In genomic region chr7:141076377-141076776, GRCh38 we compare ENCODE assay signal across 9 cellular contexts. TPM values are rescaled to one million over a fixed set of nuclear protein-coding genes. Genes with fewer than 3 reads are reported as not detected.
A peak's percentile ranks its signal among the peaks of the same experiment; 100 is the strongest.
DNase-seq lines count a peak whose midpoint lies in the region; ATAC-seq and TF ChIP-seq lines count a peak whose summit lies in the region.
"Had no signal": no experiment of that assay in that cellular context is flagged by ENCODE, and none has a peak within 500 bp of the region (broad histone marks: within the 10 kb centered on the region; RNA-seq: fewer than 3 reads in every experiment).

No MANE protein-coding gene starts in this region.

- DNase-seq in COR-L47 (lab: John Stamatoyannopoulos, UW) (peak; percentile 63), NCI-H146 (lab: John Stamatoyannopoulos, UW) (peak; percentile 84), NCI-H774 (lab: John Stamatoyannopoulos, UW) (peak; percentile 48), inferior parietal cortex (ENCODE audit: extremely low spot score) (peak; percentile 60), Right ventricle myocardium superior (no peak), HT-29 (ENCODE audit: low spot score) (no peak), glutamatergic neuron (no peak)
- no peak for DNase-seq in activated CD4-positive, alpha-beta T cell treated with anti-CD3 and anti-CD28 coated beads, Interleukin-2, amount 10 ng/mL, durations not matched to agents 24 days and 14 days
- DNase-seq: kidney had no signal

- no peak for TF ChIP-seq CTCF in glutamatergic neuron (IDR thresholded peaks at IDR 0.05; ENCODE audit: partially characterized antibody, unreplicated experiment)

- H3K27me3 Mint-ChIP-seq in activated CD4-positive, alpha-beta T cell treated with anti-CD3 and anti-CD28 coated beads, Interleukin-2, amount 10 ng/mL, durations not matched to agents 24 days and 14 days, result peaks cover 18% of the 10 kb centered on the region
- H3K27me3 Mint-ChIP-seq in glutamatergic neuron (ENCODE audit: unreplicated experiment), result peaks cover 8% of the 10 kb centered on the region

- peaks cover 13% of the 10 kb centered on the region for H3K4me1 Mint-ChIP-seq in activated CD4-positive, alpha-beta T cell treated with anti-CD3 and anti-CD28 coated beads, Interleukin-2, amount 10 ng/mL, durations not matched to agents 24 days and 14 days
- peaks cover 5% of the 10 kb centered on the region for H3K4me1 Mint-ChIP-seq in glutamatergic neuron (ENCODE audit: low read depth, unreplicated experiment)

- H3K36me3 Mint-ChIP-seq in activated CD4-positive, alpha-beta T cell treated with anti-CD3 and anti-CD28 coated beads, Interleukin-2, amount 10 ng/mL, durations not matched to agents 24 days and 14 days (ENCODE audit: low read depth), result no peaks in the 10 kb centered on the region
- no peaks in the 10 kb centered on the region for H3K36me3 Mint-ChIP-seq in glutamatergic neuron (ENCODE audit: unreplicated experiment)

- H3K9me3 Mint-ChIP-seq in activated CD4-positive, alpha-beta T cell treated with anti-CD3 and anti-CD28 coated beads, Interleukin-2, amount 10 ng/mL, durations not matched to agents 24 days and 14 days, result no peaks in the 10 kb centered on the region
- peaks cover 12% of the 10 kb centered on the region for H3K9me3 Mint-ChIP-seq in glutamatergic neuron (ENCODE audit: unreplicated experiment)

- intact Hi-C loops in activated CD4-positive, alpha-beta T cell treated with anti-CD3 and anti-CD28 coated beads, Interleukin-2, amount 10 ng/mL, durations not matched to agents 24 days and 14 days (cut with micrococcal nuclease), result loop anchor here (10.0 kb wide), 1 partner anchor 658 kb away; the partner anchor contains the start of gene SSBP1
- intact Hi-C loops in Right ventricle myocardium superior (cut with DNase I), result no loop called here

- H3K4me3 Mint-ChIP-seq in activated CD4-positive, alpha-beta T cell treated with anti-CD3 and anti-CD28 coated beads, Interleukin-2, amount 10 ng/mL, durations not matched to agents 24 days and 14 days, result no peak overlapping the region
- no peak overlapping the region for H3K4me3 Mint-ChIP-seq in glutamatergic neuron (ENCODE audit: unreplicated experiment)

- ATAC-seq in Right ventricle myocardium superior (ENCODE audit: poor library complexity), result no peak

- H3K27ac Mint-ChIP-seq in activated CD4-positive, alpha-beta T cell treated with anti-CD3 and anti-CD28 coated beads, Interleukin-2, amount 10 ng/mL, durations not matched to agents 24 days and 14 days, result no peak overlapping the region
- H3K27ac Mint-ChIP-seq in glutamatergic neuron (ENCODE audit: unreplicated experiment), result no peak overlapping the region

RNA-seq across cellular contexts. Expression of gene TMEM178B, which starts 2.5 kb away (rescaled TPM):
- total RNA-seq in activated CD4-positive, alpha-beta T cell treated with anti-CD3 and anti-CD28 coated beads, Interleukin-2, amount 10 ng/mL, durations not matched to agents 24 days and 14 days, result 0.52 and 0.68 TPM in 2 replicates
- total RNA-seq in Right ventricle myocardium superior (35.4 TPM), glutamatergic neuron (ENCODE audit: unreplicated experiment) (49.8 TPM)
- total RNA-seq in HT-29 (2014; rRNA removed; shearing (Covaris generic)), result 2.1 and 2.3 TPM in 2 replicates

Comparison
In these comparisons a context has a peak if more than half of its experiments do, and no peak if none do; other contexts are left out.
1. DNase-seq: peak in COR-L47 (single experiment), NCI-H146 (single experiment), NCI-H774 (single experiment) and inferior parietal cortex (single experiment); none in activated CD4-positive, alpha-beta T cell treated with anti-CD3 and anti-CD28 coated beads, Interleukin-2, amount 10 ng/mL, durations not matched to agents 24 days and 14 days (single experiment), Right ventricle myocardium superior (single experiment), HT-29 (single experiment) and glutamatergic neuron (single experiment).
2. RNA of gene TMEM178B, which starts 2.5 kb away (total RNA-seq): 49.8 TPM in glutamatergic neuron (single experiment) and 35.4 TPM in Right ventricle myocardium superior (single experiment); 2.1 to 2.3 TPM in HT-29 and 0.52 to 0.68 TPM in activated CD4-positive, alpha-beta T cell treated with anti-CD3 and anti-CD28 coated beads, Interleukin-2, amount 10 ng/mL, durations not matched to agents 24 days and 14 days; every median in the first group is over 10 times any median in the second.